Comparison of ENCODE assay signal across 1 cellular context in genomic region chr15:66504563-66505429, GRCh38.
TF ChIP-seq lines count a peak whose summit lies in the region.

Gene RPL4, minus strand, starts transcription at chr15:66504855. Its CDS starts 65 bp downstream, at chr15:66504790.
Gene ZWILCH, plus strand, starts transcription at chr15:66505326. Its CDS starts 13 bp downstream, at chr15:66505339.

TF ChIP-seq in GM23338, 12 proteins besides CTCF, POLR2A, EP300 and RAD21 (continued from another document):
- no peak for TF ChIP-seq ZNF462 (CRISPR knock-in tag; IDR thresholded peaks at IDR 0.05)
- no peak for TF ChIP-seq ZNF331 (CRISPR knock-in tag; IDR thresholded peaks at IDR 0.05; ENCODE audit: low read depth)
- no peak for TF ChIP-seq EZH2 (IDR thresholded peaks at IDR 0.05; ENCODE audit: low read depth, unreplicated experiment)
TF ChIP-seq in GM23338: peak in this region for 4.
